Comparison of ENCODE assay signal across 10 cellular contexts in genomic region chr9:115042781-115043509, GRCh38.
A peak's percentile ranks its signal among the peaks of the same experiment; 100 is the strongest.
DNase-seq lines count a peak whose midpoint lies in the region; ATAC-seq and TF ChIP-seq lines count a peak whose summit lies in the region.
"Had no signal": no experiment of that assay in that cellular context is flagged by ENCODE, and none has a peak within 500 bp of the region (broad histone marks: within the 10 kb centered on the region; RNA-seq: fewer than 3 reads in every experiment).

No MANE protein-coding gene starts in this region.

- no peak overlapping the region for H3K27ac Mint-ChIP-seq in mesothelial cell of epicardium

- no peaks in the 10 kb centered on the region for H3K9me3 Mint-ChIP-seq in mesothelial cell of epicardium

- H3K4me3 ChIP-seq in astrocyte of the spinal cord (ENCODE audit: low read depth, low read length): no peak overlapping the region
- no peak overlapping the region for H3K4me3 ChIP-seq in BE2C (ENCODE audit: low read depth, low read length)

- no peaks in the 10 kb centered on the region for H3K36me3 Mint-ChIP-seq in mesothelial cell of epicardium

- TF ChIP-seq CTCF in astrocyte of the spinal cord (IDR thresholded peaks at IDR 0.05; ENCODE audit: low read depth, low read length) (no peak), mesothelial cell of epicardium (IDR thresholded peaks at IDR 0.05; ENCODE audit: unreplicated experiment) (no peak), BE2C (IDR thresholded peaks at IDR 0.05; ENCODE audit: low read depth, low read length) (no peak)

- no peaks in the 10 kb centered on the region for H3K27me3 Mint-ChIP-seq in mesothelial cell of epicardium (ENCODE audit: low read depth)

- no peaks in the 10 kb centered on the region for H3K4me1 ChIP-seq in BE2C

- intact Hi-C loops in left cardiac atrium (cut with DNase I): no loop called here
- intact Hi-C loops in cardiac septum (cut with DNase I): no loop called here

- no peaks in the 10 kb centered on the region for H3K9me3 ChIP-seq in BE2C

- ATAC-seq in left cardiac atrium (peak; percentile 23 to 55), HG03378 (IDR thresholded peaks at IDR 0.05; ENCODE audit: unreplicated experiment) (peak; percentile 84)
- ATAC-seq: HCT116 had no signal

- DNase-seq in left cardiac atrium: no peak
- no peak for DNase-seq in cardiac septum (ENCODE audit: low spot score)
- DNase-seq in astrocyte of the spinal cord (ENCODE audit: low read depth, low spot score): peak; percentile 52
- DNase-seq in stromal cell of bone marrow (ENCODE audit: low read depth): peak; percentile 73
- DNase-seq in mesothelial cell of epicardium (ENCODE audit: low spot score in 2 of 2, unreplicated experiment in 2 of 2): no peak
- DNase-seq in BE2C: no peak
- DNase-seq in hippocampal formation (lab: John Stamatoyannopoulos, UW): no peak
- DNase-seq: NCI-H1436 treated with DMSO at 0.1 percent for 48 hours had no signal

- in situ Hi-C loops in astrocyte of the spinal cord (cut with HindIII; ENCODE audit: low sequenced_read_pairs): no loop called here

- H3K4me1 Mint-ChIP-seq in mesothelial cell of epicardium: peaks cover 1% of the 10 kb centered on the region

- H3K27me3 ChIP-seq in BE2C: no peaks in the 10 kb centered on the region

- no peak overlapping the region for H3K4me3 Mint-ChIP-seq in mesothelial cell of epicardium

- H3K36me3 ChIP-seq in BE2C: no peaks in the 10 kb centered on the region

Comparison
In these comparisons a context has a peak if more than half of its experiments do, and no peak if none do; other contexts are left out.
1. DNase-seq: peak in astrocyte of the spinal cord (single experiment) and stromal cell of bone marrow (single experiment); none in left cardiac atrium (single experiment), cardiac septum (single experiment), mesothelial cell of epicardium (0 of 2), BE2C (single experiment) and hippocampal formation (0 of 2).